8 cellular contexts compared by ENCODE assay signal in genomic region chr3:143443851-143444331, GRCh38.
DNase-seq lines count a peak whose midpoint lies in the region; ATAC-seq lines count a peak whose summit lies in the region.

No MANE protein-coding gene starts in this region.

- no peak overlapping the region for H3K27ac Mint-ChIP-seq in activated T-helper 2 cell treated with anti-CD3 and anti-CD28 coated beads, Interferon-gamma antibody, Interleukin-2, Interleukin-4, amounts not matched to agents 10 μg/mL and 5 μg/mL and 100 μg/mL, durations not matched to agents 14 hours and 24 hours and 36 hours

- H3K9me3 Mint-ChIP-seq in activated T-helper 2 cell treated with anti-CD3 and anti-CD28 coated beads, Interferon-gamma antibody, Interleukin-2, Interleukin-4, amounts not matched to agents 10 μg/mL and 5 μg/mL and 100 μg/mL, durations not matched to agents 14 hours and 24 hours and 36 hours = no peaks in the 10 kb centered on the region

- intact Hi-C loops in activated T-helper 2 cell treated with anti-CD3 and anti-CD28 coated beads, Interferon-gamma antibody, Interleukin-2, Interleukin-4, amounts not matched to agents 10 μg/mL and 5 μg/mL and 100 μg/mL, durations not matched to agents 14 hours and 24 hours and 36 hours (cut with micrococcal nuclease) = loop anchor here (2.0 to 10.0 kb wide), 6 partner anchors 93 to 531 kb away; partner anchors contain the start of genes DIPK2A and SLC9A9
- intact Hi-C loops in left ventricle myocardium superior (cut with micrococcal nuclease) = no loop called here

- H3K36me3 Mint-ChIP-seq in activated T-helper 2 cell treated with anti-CD3 and anti-CD28 coated beads, Interferon-gamma antibody, Interleukin-2, Interleukin-4, amounts not matched to agents 10 μg/mL and 5 μg/mL and 100 μg/mL, durations not matched to agents 14 hours and 24 hours and 36 hours (ENCODE audit: low read depth) = no peaks in the 10 kb centered on the region

- peaks cover 29% of the 10 kb centered on the region for H3K4me1 Mint-ChIP-seq in activated T-helper 2 cell treated with anti-CD3 and anti-CD28 coated beads, Interferon-gamma antibody, Interleukin-2, Interleukin-4, amounts not matched to agents 10 μg/mL and 5 μg/mL and 100 μg/mL, durations not matched to agents 14 hours and 24 hours and 36 hours (ENCODE audit: low read depth)

- peak; percentile 90 for DNase-seq in AG20443 (ENCODE audit: low spot score)
- peak; percentile 87 to 88 for DNase-seq in Kasumi-1 (lab: John Stamatoyannopoulos, UW)
- no peak for DNase-seq in activated T-helper 2 cell treated with anti-CD3 and anti-CD28 coated beads, Interferon-gamma antibody, Interleukin-2, Interleukin-4, amounts not matched to agents 10 μg/mL and 5 μg/mL and 100 μg/mL, durations not matched to agents 14 hours and 24 hours and 36 hours (ENCODE audit: low spot score)
- no peak for DNase-seq in left ventricle myocardium superior
- DNase-seq in stimulated activated CD8-positive, alpha-beta memory T cell treated with anti-CD3 and anti-CD28 coated beads, Interleukin-4, amount 100 ng/mL, for 48 hours = peak; percentile 44
- no peak for DNase-seq in activated gamma-delta T cell (lab: John Stamatoyannopoulos, UW)
- no peak for DNase-seq in NCI-H1436 treated with DMSO at 0.1 percent for 48 hours (lab: John Stamatoyannopoulos, UW)

- peak overlapping the region; percentile 11 for H3K4me3 Mint-ChIP-seq in activated T-helper 2 cell treated with anti-CD3 and anti-CD28 coated beads, Interferon-gamma antibody, Interleukin-2, Interleukin-4, amounts not matched to agents 10 μg/mL and 5 μg/mL and 100 μg/mL, durations not matched to agents 14 hours and 24 hours and 36 hours (ENCODE audit: low read depth)

- peaks cover 5% of the 10 kb centered on the region for H3K27me3 Mint-ChIP-seq in activated T-helper 2 cell treated with anti-CD3 and anti-CD28 coated beads, Interferon-gamma antibody, Interleukin-2, Interleukin-4, amounts not matched to agents 10 μg/mL and 5 μg/mL and 100 μg/mL, durations not matched to agents 14 hours and 24 hours and 36 hours (ENCODE audit: low read depth)

- peak; percentile 93 for ATAC-seq in left ventricle myocardium superior
- ATAC-seq in HG03457 (IDR thresholded peaks at IDR 0.05; ENCODE audit: unreplicated experiment) = no peak

Comparison
In these comparisons a context has a peak if more than half of its experiments do, and no peak if none do; other contexts are left out.
1. DNase-seq: peak in AG20443 (single experiment), Kasumi-1 (2 of 2) and stimulated activated CD8-positive, alpha-beta memory T cell treated with anti-CD3 and anti-CD28 coated beads, Interleukin-4, amount 100 ng/mL, for 48 hours (single experiment); none in activated T-helper 2 cell treated with anti-CD3 and anti-CD28 coated beads, Interferon-gamma antibody, Interleukin-2, Interleukin-4, amounts not matched to agents 10 μg/mL and 5 μg/mL and 100 μg/mL, durations not matched to agents 14 hours and 24 hours and 36 hours (single experiment), left ventricle myocardium superior (single experiment), activated gamma-delta T cell (single experiment) and NCI-H1436 treated with DMSO at 0.1 percent for 48 hours (single experiment).